8 cellular contexts compared by ENCODE assay signal in the genomic region with DNA sequence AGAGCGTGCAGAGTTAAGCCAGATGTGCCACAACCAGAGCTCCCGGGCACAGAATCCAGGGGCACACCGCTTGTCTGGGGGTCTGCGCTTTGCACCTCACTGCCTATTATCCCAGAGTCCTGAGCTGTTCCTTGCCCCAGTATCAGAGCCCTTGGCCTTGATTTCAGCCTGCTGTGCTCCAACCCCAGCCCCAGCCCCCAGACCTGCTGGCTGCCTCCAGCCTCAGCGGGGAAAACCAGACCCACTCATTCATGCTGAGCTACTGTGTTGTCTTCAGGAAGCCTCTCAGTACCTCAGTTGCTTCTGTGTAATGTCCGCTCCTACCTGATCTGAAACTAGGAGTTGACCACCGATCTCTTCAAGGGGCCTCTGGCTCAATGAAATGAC. TPM values are rescaled to one million over a fixed set of nuclear protein-coding genes. Genes with fewer than 3 reads are reported as not detected.
A peak's percentile ranks its signal among the peaks of the same experiment; 100 is the strongest.
DNase-seq lines count a peak whose midpoint lies in the region; ATAC-seq lines count a peak whose summit lies in the region.

No MANE protein-coding gene starts in this region.

- POLR2A ChIA-PET in CD8-positive, alpha-beta memory T cell (lab: Charles Lee): interaction anchor here (1.8 to 2.0 kb wide), 2 partner anchors 109 to 141 kb away, joined by 4 to 11 read pairs; a partner anchor contains a TSS

- ATAC-seq in HG02798 (IDR thresholded peaks at IDR 0.05; ENCODE audit: poor library complexity, unreplicated experiment) (peak; percentile 23), HG03097 (IDR thresholded peaks at IDR 0.05; ENCODE audit: low FRiP score, unreplicated experiment) (no peak)

- peak overlapping the region; percentile 96 for H3K4me3 ChIP-seq in CD8-positive, alpha-beta memory T cell (ENCODE audit: low read length)
- H3K4me3 ChIP-seq in adipocyte (ENCODE audit: low read length) (peak overlapping the region; percentile 91), muscle layer of duodenum (ENCODE audit: low read depth in 1 of 2, low read length in 2 of 2) (peak overlapping the region; percentile 85 to 88)

- peak overlapping the region; percentile 89 for H3K9ac ChIP-seq in adipocyte (ENCODE audit: low read length)

- peaks cover 0 to 55% (median 5%) of the 10 kb centered on the region in 3 donors for H3K36me3 Mint-ChIP-seq in CD8-positive, alpha-beta memory T cell

- H3K27me3 ChIP-seq in CD8-positive, alpha-beta memory T cell (ENCODE audit: insufficient read depth, low read length, poor library complexity, severe bottlenecking): no peaks in the 10 kb centered on the region
- peaks cover 4% of the 10 kb centered on the region for H3K27me3 ChIP-seq in adipocyte (replicated peaks; ENCODE audit: control insufficient read depth, insufficient read depth, low read length)
- H3K27me3 ChIP-seq in muscle layer of duodenum (ENCODE audit: low read depth, low read length): no peaks in the 10 kb centered on the region

- H3K4me1 ChIP-seq in CD8-positive, alpha-beta memory T cell (ENCODE audit: insufficient read depth, low read length): peaks cover 61% of the 10 kb centered on the region
- peaks cover 32% of the 10 kb centered on the region for H3K4me1 ChIP-seq in adipocyte (ENCODE audit: control insufficient read depth, insufficient read depth, low read length)
- peaks cover 8 to 20% of the 10 kb centered on the region in 2 donors for H3K4me1 ChIP-seq in muscle layer of duodenum (ENCODE audit: control insufficient read depth in 1 of 2, insufficient read depth in 2 of 2, low read length in 2 of 2)

- peaks cover 65 to 82% (median 68%) of the 10 kb centered on the region in 3 donors for H3K4me1 Mint-ChIP-seq in CD8-positive, alpha-beta memory T cell

- peak overlapping the region; percentile 89 to 97 (median 93) for H3K4me3 Mint-ChIP-seq in CD8-positive, alpha-beta memory T cell

- peak overlapping the region; percentile 76 for H3K27ac ChIP-seq in CD8-positive, alpha-beta memory T cell (ENCODE audit: low read depth, low read length)
- H3K27ac ChIP-seq in muscle layer of duodenum (ENCODE audit: low read length): no peak overlapping the region

- CTCF ChIA-PET in CD8-positive, alpha-beta memory T cell (lab: Charles Lee): interaction anchor here (1.1 to 3.6 kb wide), 8 partner anchors 8 to 159 kb away, joined by 3 to 50 read pairs (median 10); a partner anchor contains a TSS

- no peaks in the 10 kb centered on the region for H3K27me3 Mint-ChIP-seq in CD8-positive, alpha-beta memory T cell

- no peaks in the 10 kb centered on the region for H3K9me3 Mint-ChIP-seq in CD8-positive, alpha-beta memory T cell

- H3K9me3 ChIP-seq in CD8-positive, alpha-beta memory T cell (ENCODE audit: low read length): no peaks in the 10 kb centered on the region
- H3K9me3 ChIP-seq in adipocyte (ENCODE audit: control insufficient read depth, low read length) (no peaks in the 10 kb centered on the region), muscle layer of duodenum (ENCODE audit: control insufficient read depth in 1 of 2, low read length in 2 of 2) (no peaks in the 10 kb centered on the region)

- no peak for DNase-seq in CD8-positive, alpha-beta memory T cell
- no peak for DNase-seq in adipocyte (ENCODE audit: low read depth)
- no peak for DNase-seq in iPS-NIHi11 (ENCODE audit: low spot score)
- no peak for DNase-seq in NCI-H345 treated with DMSO at 0.1 percent for 48 hours (lab: John Stamatoyannopoulos, UW; ENCODE audit: unreplicated experiment)
- DNase-seq in effector CD8-positive, alpha-beta T cell (lab: John Stamatoyannopoulos, UW): no peak

- peaks cover 18% of the 10 kb centered on the region for H3K36me3 ChIP-seq in CD8-positive, alpha-beta memory T cell (ENCODE audit: insufficient read depth, low read length)
- H3K36me3 ChIP-seq in adipocyte (ENCODE audit: control insufficient read depth, insufficient read depth, low read length, severe bottlenecking) (peaks cover 20% of the 10 kb centered on the region), muscle layer of duodenum (ENCODE audit: control insufficient read depth in 1 of 2, insufficient read depth in 2 of 2, low read length in 2 of 2) (peaks cover 3 to 5% of the 10 kb centered on the region in 2 donors)

- peak overlapping the region; percentile 77 to 97 (median 92) for H3K27ac Mint-ChIP-seq in CD8-positive, alpha-beta memory T cell

RNA-seq across cellular contexts. Expression of a gene that starts 1.1 kb away (rescaled TPM):
- total RNA-seq in CD8-positive, alpha-beta memory T cell: 10 to 100 TPM; 17.1 to 18.4 TPM
- polyA plus RNA-seq in CD8-positive, alpha-beta memory T cell: 46.6 TPM

RNA-seq across cellular contexts. Expression of a gene that starts 35.9 kb away (rescaled TPM):
- 100 to 1,000 TPM; 163 to 165 TPM for total RNA-seq in CD8-positive, alpha-beta memory T cell
- polyA plus RNA-seq in CD8-positive, alpha-beta memory T cell: 329 TPM
